ENCODE assay signal across 22 cellular contexts in the genomic region with DNA sequence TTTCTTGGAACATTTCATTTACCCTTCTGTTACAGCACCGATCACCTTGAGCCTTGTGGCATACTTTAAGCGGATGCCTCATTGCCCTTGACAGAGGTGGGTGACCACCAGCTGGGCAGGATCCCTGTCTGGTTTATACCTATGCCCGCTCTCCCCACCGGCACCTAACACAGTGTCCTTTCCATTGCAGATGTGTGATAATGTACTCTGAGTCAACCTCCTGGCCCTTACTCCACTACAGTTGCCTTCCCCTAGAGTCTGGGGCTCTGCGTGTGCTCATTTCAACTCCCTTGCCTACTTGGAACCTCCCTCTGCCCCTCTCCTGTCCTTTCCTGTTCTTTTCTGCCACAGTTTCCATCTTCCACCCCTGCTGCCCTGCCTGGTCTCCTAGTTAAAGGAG.
DNase-seq lines count a peak whose midpoint lies in the region; ATAC-seq, FAIRE-seq and TF ChIP-seq lines count a peak whose summit lies in the region.
"Had no signal": no experiment of that assay in that cellular context is flagged by ENCODE, and none has a peak within 500 bp of the region (broad histone marks: within the 10 kb centered on the region; RNA-seq: fewer than 3 reads in every experiment).

No MANE protein-coding gene starts in this region.

- no peak overlapping the region for H3K27ac Mint-ChIP-seq in astrocyte (ENCODE audit: unreplicated experiment)
- peak overlapping the region; percentile 89 for H3K27ac Mint-ChIP-seq in nephron progenitor cell
- H3K27ac Mint-ChIP-seq: B cell; CD8-positive, alpha-beta T cell; HFFc6 had no signal

- no peak overlapping the region for H3K4me3 ChIP-seq in HCT116 (replicated peaks in 1 of 2; ENCODE audit: low read depth in 1 of 2, low read length in 2 of 2)
- H3K4me3 ChIP-seq in astrocyte (ENCODE audit: insufficient read depth, low read depth, low read length), result no peak overlapping the region
- H3K4me3 ChIP-seq in left lung, result no peak overlapping the region
- no peak overlapping the region for H3K4me3 ChIP-seq in kidney (ENCODE audit: low read length in 2 of 2)
- H3K4me3 ChIP-seq: BLaER1, GM12878, GM23248 had no signal

- H3K27me3 Mint-ChIP-seq in astrocyte (ENCODE audit: low read depth, unreplicated experiment) (peaks cover 7% of the 10 kb centered on the region), nephron progenitor cell (ENCODE audit: low read depth, poor library complexity) (peaks cover 6% of the 10 kb centered on the region)
- H3K27me3 Mint-ChIP-seq: CD4-positive, CD25-positive, alpha-beta regulatory T cell had no signal

- H4K20me1 ChIP-seq in HCT116 (ENCODE audit: insufficient read depth) (no peaks in the 10 kb centered on the region), astrocyte (ENCODE audit: insufficient read depth, low read length) (no peaks in the 10 kb centered on the region)
- H4K20me1 ChIP-seq: BLaER1 had no signal

- ATAC-seq in HCT116 (peak; percentile 49), HG02588 (IDR thresholded peaks at IDR 0.05; ENCODE audit: unreplicated experiment) (no peak), left lung (no peak)
- ATAC-seq: CD8-positive, alpha-beta T cell; GM12878 had no signal

- no TSS peak for BruUV-seq in HCT116 (replicated peaks; lab: Mats Ljungman, UMichigan)

- no peaks in the 10 kb centered on the region for H3K9me2 ChIP-seq in HCT116 (ENCODE audit: insufficient read depth)

- H3K36me3 Mint-ChIP-seq in astrocyte (ENCODE audit: low read depth, unreplicated experiment) (no peaks in the 10 kb centered on the region), nephron progenitor cell (ENCODE audit: low read depth) (no peaks in the 10 kb centered on the region)
- H3K36me3 Mint-ChIP-seq: CD4-positive, CD25-positive, alpha-beta regulatory T cell; CD8-positive, alpha-beta T cell had no signal

- intact Hi-C loops in HCT116 (cut with micrococcal nuclease) (no loop called here), left lung (cut with DNase I) (no loop called here), kidney (cut with DNase I) (no loop called here)

- TF ChIP-seq RAD21 in HCT116 (IDR thresholded peaks at IDR 0.05; ENCODE audit: low read depth), result no peak

- H3K4me1 Mint-ChIP-seq in astrocyte (ENCODE audit: low read depth, unreplicated experiment), result no peaks in the 10 kb centered on the region
- peaks cover 19% of the 10 kb centered on the region for H3K4me1 Mint-ChIP-seq in nephron progenitor cell
- H3K4me1 Mint-ChIP-seq: B cell had no signal

- peak overlapping the region; percentile 33; the same call in 1 of the 2 replicates for H3K4me2 ChIP-seq in HCT116 (ENCODE audit: low read length)
- no peak overlapping the region for H3K4me2 ChIP-seq in astrocyte (ENCODE audit: low read length)
- H3K4me2 ChIP-seq: BLaER1 had no signal

- H3K9me3 ChIP-seq in HCT116 (ENCODE audit: control insufficient read depth in 1 of 2, insufficient read depth in 1 of 2, low read depth in 1 of 2, low read length in 2 of 2) (no peaks in the 10 kb centered on the region), astrocyte (ENCODE audit: insufficient read depth, low read depth, low read length) (no peaks in the 10 kb centered on the region), left lung (no peaks in the 10 kb centered on the region), kidney (ENCODE audit: control insufficient read depth in 1 of 2, low read length in 2 of 2) (no peaks in the 10 kb centered on the region)
- H3K9me3 ChIP-seq: BLaER1, Caco-2 had no signal

- no peaks in the 10 kb centered on the region for H3K36me3 ChIP-seq in HCT116 (ENCODE audit: control insufficient read depth in 1 of 2, insufficient read depth in 2 of 2, low read length in 2 of 2)
- no peaks in the 10 kb centered on the region for H3K36me3 ChIP-seq in astrocyte (ENCODE audit: insufficient read depth, low read length)
- no peaks in the 10 kb centered on the region for H3K36me3 ChIP-seq in left lung
- H3K36me3 ChIP-seq in kidney (ENCODE audit: control insufficient read depth in 1 of 2, insufficient read depth in 2 of 2, low read length in 2 of 2), result no peaks in the 10 kb centered on the region
- H3K36me3 ChIP-seq: BLaER1 had no signal

- H3K9ac ChIP-seq in HCT116 (ENCODE audit: low read length), result no peak overlapping the region
- H3K9ac ChIP-seq in astrocyte (ENCODE audit: low read length), result no peak overlapping the region
- no peak overlapping the region for H3K9ac ChIP-seq in kidney (ENCODE audit: low read length in 2 of 2)
- H3K9ac ChIP-seq: BLaER1, GM23248 had no signal

- H2AFZ ChIP-seq in HCT116 (ENCODE audit: low read depth, low read length, poor library complexity, severe bottlenecking) (no peak overlapping the region), astrocyte (ENCODE audit: low read depth, low read length) (no peak overlapping the region)
- H2AFZ ChIP-seq: GM23248 had no signal

- no peak for TF ChIP-seq POLR2A in HCT116 (IDR thresholded peaks at IDR 0.05; ENCODE audit: borderline replicate concordance, extremely low read depth, insufficient read depth, insufficient read length)

- peak overlapping the region; percentile 2 for H3K4me3 Mint-ChIP-seq in astrocyte (ENCODE audit: unreplicated experiment)
- no peak overlapping the region for H3K4me3 Mint-ChIP-seq in nephron progenitor cell
- H3K4me3 Mint-ChIP-seq: B cell; CD8-positive, alpha-beta T cell; H9; HFFc6 had no signal

- RAD21 ChIA-PET in HCT116 (lab: Charles Lee; ENCODE audit: low non-redundant PET in 1 of 2, low total read pairs in 2 of 2, uncharacterized antibody in 2 of 2, unreplicated experiment in 2 of 2), result no interaction called here

- peaks cover 5 to 16% of the 10 kb centered on the region in 2 experiments; a peak in 3 of 4 replicates for H3K4me1 ChIP-seq in HCT116 (ENCODE audit: control insufficient read depth in 1 of 2, insufficient read depth in 2 of 2, low read length in 2 of 2)
- H3K4me1 ChIP-seq in astrocyte (ENCODE audit: insufficient read depth, low read length), result no peaks in the 10 kb centered on the region
- no peaks in the 10 kb centered on the region for H3K4me1 ChIP-seq in left lung
- H3K4me1 ChIP-seq in kidney (ENCODE audit: control insufficient read depth in 1 of 2, insufficient read depth in 1 of 2, low read depth in 1 of 2, low read length in 2 of 2), result no peaks in the 10 kb centered on the region

- CTCF ChIA-PET in HCT116 (lab: Charles Lee), result no interaction called here

- H3K9me3 Mint-ChIP-seq in astrocyte (ENCODE audit: unreplicated experiment) (no peaks in the 10 kb centered on the region), nephron progenitor cell (no peaks in the 10 kb centered on the region)
- H3K9me3 Mint-ChIP-seq: CD4-positive, CD25-positive, alpha-beta regulatory T cell; CD8-positive, alpha-beta T cell; H9; HFFc6 had no signal

- H3K27ac ChIP-seq in HCT116 (ENCODE audit: low read depth, low read length) (no peak overlapping the region), astrocyte (ENCODE audit: low read depth, low read length) (no peak overlapping the region), left lung (no peak overlapping the region), kidney (ENCODE audit: low read depth in 2 of 2, low read length in 2 of 2) (no peak overlapping the region)
- H3K27ac ChIP-seq: BLaER1, C4-2B, GM23248 had no signal

- H3K79me2 ChIP-seq in HCT116 (ENCODE audit: insufficient read depth, low read length) (no peaks in the 10 kb centered on the region), astrocyte (ENCODE audit: insufficient read depth, low read length) (no peaks in the 10 kb centered on the region)

- no peak for TF ChIP-seq CTCF in HCT116 (IDR thresholded peaks at IDR 0.05 in 2 of 3, conservative IDR thresholded peaks at IDR 0.05 in 1 of 3; ENCODE audit: borderline replicate concordance in 1 of 3, insufficient read depth in 1 of 3, low read depth in 2 of 3, low read length in 2 of 3)
- TF ChIP-seq CTCF in astrocyte (IDR thresholded peaks at IDR 0.05; ENCODE audit: insufficient read depth, low read depth, low read length), result no peak
- no peak for TF ChIP-seq CTCF in nephron progenitor cell (IDR thresholded peaks at IDR 0.05)
- no peak for TF ChIP-seq CTCF in left lung (IDR thresholded peaks at IDR 0.05)
- no peak for TF ChIP-seq CTCF in kidney (IDR thresholded peaks at IDR 0.05; ENCODE audit: borderline replicate concordance, extremely low read depth, insufficient read depth)

- FAIRE-seq in astrocyte (lab: Jason Lieb, UNC) (no peak), urothelium cell line (lab: Jason Lieb, UNC) (peak; percentile 76), kidney (lab: Jason Lieb, UNC) (no peak)
- FAIRE-seq: GM12878, GM19239 had no signal

- POLR2A ChIA-PET in HCT116 (lab: Charles Lee), result no interaction called here

- H3K27me3 ChIP-seq in HCT116 (ENCODE audit: insufficient read depth, low read length) (no peaks in the 10 kb centered on the region), astrocyte (ENCODE audit: insufficient read depth, low read length) (peaks cover 3% of the 10 kb centered on the region), left lung (peaks cover 0 to 20% of the 10 kb centered on the region in 2 donors)
- H3K27me3 ChIP-seq: BLaER1 had no signal

- DNase-seq in HCT116 (ENCODE audit: low read depth, low spot score) (no peak), astrocyte (ENCODE audit: low read depth) (no peak), nephron progenitor cell (no peak), urothelium cell line (ENCODE audit: low spot score) (no peak), left lung (no peak), kidney (no peak)
- DNase-seq: Caco-2; CD4-positive, CD25-positive, alpha-beta regulatory T cell; CD8-positive, alpha-beta T cell; DMS 273 treated with DMSO at 0.1 percent for 48 hours; DMS79; EL; GDM1; GM23248; H9; HFFc6 had no signal

TF ChIP-seq in HCT116, 20 proteins besides CTCF, POLR2A, EP300 and RAD21 (continues in another document):
- TF ChIP-seq ATF3 (IDR thresholded peaks at IDR 0.05), result no peak
- no peak for TF ChIP-seq EGR1 (IDR thresholded peaks at IDR 0.05; ENCODE audit: low read depth)
- no peak for TF ChIP-seq CEBPB (IDR thresholded peaks at IDR 0.05; ENCODE audit: low read depth)
- TF ChIP-seq, protein P1, sequence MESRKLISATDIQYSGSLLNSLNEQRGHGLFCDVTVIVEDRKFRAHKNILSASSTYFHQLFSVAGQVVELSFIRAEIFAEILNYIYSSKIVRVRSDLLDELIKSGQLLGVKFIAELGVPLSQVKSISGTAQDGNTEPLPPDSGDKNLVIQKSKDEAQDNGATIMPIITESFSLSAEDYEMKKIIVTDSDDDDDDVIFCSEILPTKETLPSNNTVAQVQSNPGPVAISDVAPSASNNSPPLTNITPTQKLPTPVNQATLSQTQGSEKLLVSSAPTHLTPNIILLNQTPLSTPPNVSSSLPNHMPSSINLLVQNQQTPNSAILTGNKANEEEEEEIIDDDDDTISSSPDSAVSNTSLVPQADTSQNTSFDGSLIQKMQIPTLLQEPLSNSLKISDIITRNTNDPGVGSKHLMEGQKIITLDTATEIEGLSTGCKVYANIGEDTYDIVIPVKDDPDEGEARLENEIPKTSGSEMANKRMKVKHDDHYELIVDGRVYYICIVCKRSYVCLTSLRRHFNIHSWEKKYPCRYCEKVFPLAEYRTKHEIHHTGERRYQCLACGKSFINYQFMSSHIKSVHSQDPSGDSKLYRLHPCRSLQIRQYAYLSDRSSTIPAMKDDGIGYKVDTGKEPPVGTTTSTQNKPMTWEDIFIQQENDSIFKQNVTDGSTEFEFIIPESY (IDR thresholded peaks at IDR 0.05; ENCODE audit: extremely low read depth, insufficient replicate concordance, low read length), result no peak
